In genomic region chr2:140311905-140312304, GRCh38 we compare ENCODE assay signal across 21 cellular contexts.
"Had no signal": no experiment of that assay in that cellular context is flagged by ENCODE, and none has a peak within 500 bp of the region (broad histone marks: within the 10 kb centered on the region; RNA-seq: fewer than 3 reads in every experiment).

No MANE protein-coding gene starts in this region.

- H3K27ac Mint-ChIP-seq: mesothelial cell of epicardium, naive B cell had no signal

- H3K4me3 ChIP-seq: coronary artery, dorsolateral prefrontal cortex, esophagus muscularis mucosa, gastrocnemius medialis, heart right ventricle, left lung, lower lobe of right lung, mucosa of descending colon had no signal

- H3K36me3 ChIP-seq: esophagus muscularis mucosa, gastrocnemius medialis, heart right ventricle, left lung, lower lobe of right lung had no signal

- DNase-seq: dermis blood vessel endothelial cell; dorsolateral prefrontal cortex; effector CD4-positive, alpha-beta T cell; effector memory CD4-positive, alpha-beta T cell; foreskin fibroblast; foreskin melanocyte; gastrocnemius medialis; glutamatergic neuron; head of caudate nucleus; heart right ventricle; hippocampal formation; left cardiac atrium; left lung; left ventricle myocardium superior; lower lobe of right lung; mesenchymal stem cell; mucosa of descending colon; naive B cell had no signal

- H3K9me3 ChIP-seq: esophagus muscularis mucosa, gastrocnemius medialis, heart right ventricle, left lung, lower lobe of right lung, mucosa of descending colon had no signal

- H3K27ac ChIP-seq: coronary artery, dorsolateral prefrontal cortex, esophagus muscularis mucosa, gastrocnemius medialis, heart right ventricle, left lung, lower lobe of right lung had no signal

- H3K27me3 Mint-ChIP-seq: naive B cell had no signal

- H3K4me3 Mint-ChIP-seq: mesothelial cell of epicardium, naive B cell had no signal

- H3K36me3 Mint-ChIP-seq: mesothelial cell of epicardium, naive B cell had no signal

- ATAC-seq: gastrocnemius medialis, heart right ventricle, left cardiac atrium, left lung, left ventricle myocardium superior, lower lobe of right lung, mucosa of descending colon had no signal

- H3K27me3 ChIP-seq: dorsolateral prefrontal cortex, esophagus muscularis mucosa, gastrocnemius medialis, heart right ventricle, left lung had no signal

- H3K4me1 ChIP-seq: esophagus muscularis mucosa, gastrocnemius medialis, heart right ventricle, left lung, lower lobe of right lung had no signal

- H3K9me3 Mint-ChIP-seq: mesothelial cell of epicardium had no signal

- H3K4me1 Mint-ChIP-seq: naive B cell had no signal
